8 cellular contexts compared by ENCODE assay signal in genomic region chr13:43785681-43786471, GRCh38. TPM values are rescaled to one million over a fixed set of nuclear protein-coding genes. Genes with fewer than 3 reads are reported as not detected.
DNase-seq lines count a peak whose midpoint lies in the region; ATAC-seq and TF ChIP-seq lines count a peak whose summit lies in the region.

No MANE protein-coding gene starts in this region.

- H3K79me2 ChIP-seq in KMS-11 (ENCODE audit: insufficient read depth, low read depth): no peaks in the 10 kb centered on the region

- ATAC-seq in WTC11: peak; percentile 56
- ATAC-seq in HG03139 (IDR thresholded peaks at IDR 0.05; ENCODE audit: unreplicated experiment): no peak

- DNase-seq in WTC11 (ENCODE audit: low spot score) (peak; percentile 72), epithelial cell of esophagus (ENCODE audit: low read depth) (peak; percentile 63), medulla oblongata (ENCODE audit: extremely low spot score) (peak; percentile 91), stromal cell of bone marrow (ENCODE audit: low read depth) (peak; percentile 61), GF-D8 (lab: John Stamatoyannopoulos, UW) (no peak)

- no peak overlapping the region for H3K27ac ChIP-seq in KMS-11

- H3K4me1 Mint-ChIP-seq in WTC11: peaks cover 19% of the 10 kb centered on the region

- CTCF ChIA-PET in WTC11 (lab: Charles Lee): interaction anchor here (1.1 to 2.8 kb wide), 3 partner anchors 19 to 483 kb away, joined by 3 to 17 read pairs (median 4); no protein-coding TSS in a partner anchor

- H3K27me3 ChIP-seq in KMS-11 (ENCODE audit: insufficient read depth, low read depth): no peaks in the 10 kb centered on the region

- H3K27ac Mint-ChIP-seq in WTC11: no peak overlapping the region

- H3K4me1 ChIP-seq in ES-I3 (ENCODE audit: insufficient read depth, low read length): 0 out of 2 replicates have a peak, but pooled peaks cover 7% of the 10 kb centered on the region
- peaks cover 13% of the 10 kb centered on the region for H3K4me1 ChIP-seq in KMS-11 (ENCODE audit: low read depth, poor library complexity, severe bottlenecking)

- H3K9me3 ChIP-seq in ES-I3 (ENCODE audit: control insufficient read depth, insufficient read depth, low read length): no peaks in the 10 kb centered on the region

- H3K9me3 Mint-ChIP-seq in WTC11: no peaks in the 10 kb centered on the region

- peaks cover 81% of the 10 kb centered on the region for H3K27me3 Mint-ChIP-seq in WTC11 (ENCODE audit: low read depth)

- no peak for TF ChIP-seq CTCF in KMS-11 (conservative IDR thresholded peaks at IDR 0.05; ENCODE audit: low read depth, low read length)
- no peak for TF ChIP-seq CTCF in WTC11 (IDR thresholded peaks at IDR 0.05)
- no peak for TF ChIP-seq CTCF in epithelial cell of esophagus (IDR thresholded peaks at IDR 0.05; ENCODE audit: insufficient read depth, low read depth, low read length, missing control alignments)

- H3K9ac ChIP-seq in ES-I3 (ENCODE audit: low read depth, low read length) (peak overlapping the region; percentile 72; the same call in 1 of the 2 replicates), KMS-11 (peak overlapping the region; percentile 84; the same call in 1 of the 2 replicates)

- no peaks in the 10 kb centered on the region; the same call in 1 of the 2 replicates for H3K36me3 ChIP-seq in ES-I3 (ENCODE audit: insufficient read depth, low read length)
- H3K36me3 ChIP-seq in KMS-11 (ENCODE audit: insufficient read depth): no peaks in the 10 kb centered on the region

- H2AFZ ChIP-seq in KMS-11 (ENCODE audit: low read depth): no peak overlapping the region; the same call in 1 of the 2 replicates

- H4K20me1 ChIP-seq in KMS-11 (ENCODE audit: insufficient read depth): no peaks in the 10 kb centered on the region

- peak overlapping the region; percentile 85 for H3K4me3 Mint-ChIP-seq in WTC11

- no peak overlapping the region for H3K4me3 ChIP-seq in KMS-11 (IDR thresholded peaks at IDR 0.05; ENCODE audit: insufficient read depth, low read depth, low read length)
- H3K4me3 ChIP-seq in epithelial cell of esophagus (ENCODE audit: low read length): peak overlapping the region; percentile 45

- no peaks in the 10 kb centered on the region for H3K36me3 Mint-ChIP-seq in WTC11

- POLR2A ChIA-PET in WTC11 (lab: Charles Lee): no interaction called here

- H3K4me2 ChIP-seq in KMS-11: no peak overlapping the region

TF ChIP-seq in WTC11, 78 proteins besides CTCF, POLR2A, EP300 and RAD21 (continues in another document):
- TF ChIP-seq RELA (CRISPR knock-in tag; IDR thresholded peaks at IDR 0.05; ENCODE audit: borderline replicate concordance) (peak; percentile 92), ZNF232 (CRISPR knock-in tag; IDR thresholded peaks at IDR 0.05) (no peak), ZNF423 (CRISPR knock-in tag; IDR thresholded peaks at IDR 0.05) (peak; percentile 6), MXD4 (CRISPR knock-in tag; IDR thresholded peaks at IDR 0.05; ENCODE audit: borderline replicate concordance) (no peak), ZBTB21 (CRISPR knock-in tag; IDR thresholded peaks at IDR 0.05; ENCODE audit: borderline replicate concordance) (0 out of 2 replicates have a peak, but pooled peaks have one; percentile 38), CDX4 (CRISPR knock-in tag; IDR thresholded peaks at IDR 0.05; ENCODE audit: borderline replicate concordance) (no peak), FOXK1 (CRISPR knock-in tag; IDR thresholded peaks at IDR 0.05) (peak; percentile 69), SMAD3 (CRISPR knock-in tag; IDR thresholded peaks at IDR 0.05; ENCODE audit: borderline replicate concordance) (no peak; the same call in 1 of the 2 replicates), ATF3 (CRISPR knock-in tag; conservative IDR thresholded peaks at IDR 0.05) (no peak), CREM (CRISPR knock-in tag; IDR thresholded peaks at IDR 0.05) (0 out of 2 replicates have a peak, but pooled peaks have one; percentile 47), AFF4 (CRISPR knock-in tag; IDR thresholded peaks at IDR 0.05; ENCODE audit: borderline replicate concordance) (no peak; the same call in 1 of the 2 replicates), CREB1 (CRISPR knock-in tag; IDR thresholded peaks at IDR 0.05) (no peak; the same call in 1 of the 2 replicates), SP1 (CRISPR knock-in tag; conservative IDR thresholded peaks at IDR 0.05) (peak; percentile 72; the same call in 1 of the 2 replicates), TEAD1 (CRISPR knock-in tag; IDR thresholded peaks at IDR 0.05) (peak; percentile 10; the same call in 1 of the 2 replicates), HMGA2 (CRISPR knock-in tag; IDR thresholded peaks at IDR 0.05) (no peak), ZNF317 (CRISPR knock-in tag; IDR thresholded peaks at IDR 0.05; ENCODE audit: borderline replicate concordance, low read depth) (no peak), FOXP1 (CRISPR knock-in tag; IDR thresholded peaks at IDR 0.05; ENCODE audit: borderline replicate concordance) (peak; percentile 82), TP53 (CRISPR knock-in tag; IDR thresholded peaks at IDR 0.05) (no peak), ZNF219 (CRISPR knock-in tag; IDR thresholded peaks at IDR 0.05; ENCODE audit: borderline replicate concordance) (peak; percentile 23; the same call in 1 of the 2 replicates)
- TF ChIP-seq, protein P1, sequence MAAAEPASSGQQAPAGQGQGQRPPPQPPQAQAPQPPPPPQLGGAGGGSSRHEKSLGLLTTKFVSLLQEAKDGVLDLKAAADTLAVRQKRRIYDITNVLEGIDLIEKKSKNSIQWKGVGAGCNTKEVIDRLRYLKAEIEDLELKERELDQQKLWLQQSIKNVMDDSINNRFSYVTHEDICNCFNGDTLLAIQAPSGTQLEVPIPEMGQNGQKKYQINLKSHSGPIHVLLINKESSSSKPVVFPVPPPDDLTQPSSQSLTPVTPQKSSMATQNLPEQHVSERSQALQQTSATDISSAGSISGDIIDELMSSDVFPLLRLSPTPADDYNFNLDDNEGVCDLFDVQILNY (CRISPR knock-in tag; IDR thresholded peaks at IDR 0.05): peak; percentile 74; the same call in 1 of the 2 replicates
- TF ChIP-seq, protein P2, sequence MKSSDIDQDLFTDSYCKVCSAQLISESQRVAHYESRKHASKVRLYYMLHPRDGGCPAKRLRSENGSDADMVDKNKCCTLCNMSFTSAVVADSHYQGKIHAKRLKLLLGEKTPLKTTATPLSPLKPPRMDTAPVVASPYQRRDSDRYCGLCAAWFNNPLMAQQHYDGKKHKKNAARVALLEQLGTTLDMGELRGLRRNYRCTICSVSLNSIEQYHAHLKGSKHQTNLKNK (CRISPR knock-in tag; IDR thresholded peaks at IDR 0.05): no peak
- TF ChIP-seq, protein P3, sequence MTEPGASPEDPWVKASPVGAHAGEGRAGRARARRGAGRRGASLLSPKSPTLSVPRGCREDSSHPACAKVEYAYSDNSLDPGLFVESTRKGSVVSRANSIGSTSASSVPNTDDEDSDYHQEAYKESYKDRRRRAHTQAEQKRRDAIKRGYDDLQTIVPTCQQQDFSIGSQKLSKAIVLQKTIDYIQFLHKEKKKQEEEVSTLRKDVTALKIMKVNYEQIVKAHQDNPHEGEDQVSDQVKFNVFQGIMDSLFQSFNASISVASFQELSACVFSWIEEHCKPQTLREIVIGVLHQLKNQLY (CRISPR knock-in tag; IDR thresholded peaks at IDR 0.05): peak; percentile 46; the same call in 1 of the 2 replicates

RNA-seq across cellular contexts. Expression of gene ENOX1, which starts 0.9 kb away (rescaled TPM):
- total RNA-seq in WTC11 (2021): 0.09 to 0.26 TPM (median 0.16 TPM) in 3 replicates
